8 cellular contexts compared by ENCODE assay signal in genomic region chr6:147204060-147204785, GRCh38. TPM values are rescaled to one million over a fixed set of nuclear protein-coding genes. Genes with fewer than 3 reads are reported as not detected.
DNase-seq lines count a peak whose midpoint lies in the region; ATAC-seq, FAIRE-seq and TF ChIP-seq lines count a peak whose summit lies in the region.

STXBP5 (plus strand) TSS chr6:147204417; CDS start chr6:147204533, 116 bp downstream.

- H3K9me3 ChIP-seq in SU-DHL-6 (ENCODE audit: insufficient read depth, low read length) (no peaks in the 10 kb centered on the region), heart right ventricle (no peaks in the 10 kb centered on the region)

- H3K36me3 ChIP-seq in SU-DHL-6 (ENCODE audit: low read length) (peaks cover 4% of the 10 kb centered on the region), heart right ventricle (no peaks in the 10 kb centered on the region)

- H3F3A ChIP-seq in SU-DHL-6 (ENCODE audit: insufficient read depth) = peaks cover 9% of the 10 kb centered on the region

- H3K27ac ChIP-seq in SU-DHL-6 (ENCODE audit: low read depth, low read length) (peak within 1 kb of the TSS; percentile 90), adipose tissue (ENCODE audit: low read depth, low read length) (peak within 1 kb of the TSS; percentile 66), heart right ventricle (peak within 1 kb of the TSS; percentile 87 to 97 (median 94))

- H3K4me2 ChIP-seq in SU-DHL-6 (ENCODE audit: low read depth, low read length, poor library complexity, severe bottlenecking) = peak within 1 kb of the TSS; percentile 98

- H4K20me1 ChIP-seq in SU-DHL-6 (ENCODE audit: low read depth, low read length) = no peaks in the 10 kb centered on the region

- no peak for TF ChIP-seq CTCF in SU-DHL-6 (IDR thresholded peaks at IDR 0.05; ENCODE audit: insufficient read depth, low read length, poor library complexity, severe bottlenecking)
- no peak for TF ChIP-seq CTCF in heart right ventricle (IDR thresholded peaks at IDR 0.05)
- TF ChIP-seq CTCF in D721Med (IDR thresholded peaks at IDR 0.05; ENCODE audit: insufficient read depth, missing control alignments) = no peak

- WGBS in adipose tissue, 3 donors = 0 to 1% (median 0%) methylated on average over 56 to 85 of the region's 85 CpGs
- WGBS in heart right ventricle, 2 donors = 0% methylated on average over 66 to 83 of the region's 85 CpGs

- H3K27me3 ChIP-seq in SU-DHL-6 (ENCODE audit: low read length) = no peaks in the 10 kb centered on the region
- no peaks in the 10 kb centered on the region for H3K27me3 ChIP-seq in heart right ventricle

- H3K4me3 ChIP-seq in SU-DHL-6 (ENCODE audit: insufficient read depth, low read length, poor library complexity, severe bottlenecking) = peak within 1 kb of the TSS; percentile 98
- H3K4me3 ChIP-seq in heart right ventricle = peak within 1 kb of the TSS; percentile 70 to 92 (median 83)

- DNase-seq in CMK (ENCODE audit: low read depth) = peak; percentile 73
- DNase-seq in heart right ventricle = peak; percentile 43 to 57
- peak; percentile 13 to 90 (median 53) for DNase-seq in posterior cingulate gyrus
- DNase-seq in D721Med (ENCODE audit: insufficient read length, low spot score) = no peak

- no peak for FAIRE-seq in D721Med (lab: Jason Lieb, UNC)

- H3K9me2 ChIP-seq in SU-DHL-6 (replicated peaks; ENCODE audit: insufficient read depth, low read length) = no peaks in the 10 kb centered on the region

- peak within 1 kb of the TSS; percentile 85 for H2AFZ ChIP-seq in SU-DHL-6 (ENCODE audit: low read depth, low read length, severe bottlenecking)

- H3K4me1 ChIP-seq in heart right ventricle = peaks cover 0 to 50% (median 33%) of the 10 kb centered on the region in 9 donors

- peak; percentile 23 for ATAC-seq in GM19438 (IDR thresholded peaks at IDR 0.05; ENCODE audit: low read depth, unreplicated experiment)
- ATAC-seq in HG03521 (IDR thresholded peaks at IDR 0.05; ENCODE audit: unreplicated experiment) = peak; percentile 25
- ATAC-seq in heart right ventricle = peak; percentile 3 to 33 (median 22)

- intact Hi-C loops in heart right ventricle (cut with DNase I) = loop anchor here in 5 of 10 donors (5.0 to 10.0 kb wide), 6 partner anchors 72 to 1389 kb away; partner anchors contain the start of genes FBXO30 (in 1 of the 5) and RAB32 (in 1 of the 5)
- intact Hi-C loops in posterior cingulate gyrus (cut with DNase I) = loop anchor here (5.0 to 10.0 kb wide), 2 partner anchors 81 to 347 kb away; no protein-coding TSS in a partner anchor

- H3K9ac ChIP-seq in SU-DHL-6 (ENCODE audit: low read length) = peak within 1 kb of the TSS; percentile 71

- peaks cover 41% of the 10 kb centered on the region for H3K79me2 ChIP-seq in SU-DHL-6 (ENCODE audit: insufficient read depth, low read length)

RNA-seq across cellular contexts. Expression of gene STXBP5, which starts in this region (rescaled TPM):
- polyA plus RNA-seq in adipose tissue (1 to 10 TPM; 4.4 to 8.8 (median 7.5) TPM), heart right ventricle (10 to 100 TPM in 1 of 2 donors, 1 to 10 TPM in 1; 2.8 to 23.2 TPM)
- total RNA-seq in heart right ventricle = 10 to 100 TPM in 8 of 10 donors, 1 to 10 TPM in 2; 9.0 to 16.3 (median 13.4) TPM
